19 cellular contexts compared by ENCODE assay signal in genomic region chr11:130638624-130639023, GRCh38.
DNase-seq lines count a peak whose midpoint lies in the region; ATAC-seq and TF ChIP-seq lines count a peak whose summit lies in the region.
"Had no signal": no experiment of that assay in that cellular context is flagged by ENCODE, and none has a peak within 500 bp of the region (broad histone marks: within the 10 kb centered on the region; RNA-seq: fewer than 3 reads in every experiment).

No MANE protein-coding gene starts in this region.

- H3K4me3 ChIP-seq in LNCaP clone FGC (ENCODE audit: low read depth, low read length) (no peak overlapping the region), Panc1 (ENCODE audit: low read depth in 2 of 2, low read length in 2 of 2) (no peak overlapping the region), breast epithelium (no peak overlapping the region)

- H3K36me3 ChIP-seq in Panc1 (ENCODE audit: control insufficient read depth, insufficient read depth, low read length) (no peaks in the 10 kb centered on the region), breast epithelium (no peaks in the 10 kb centered on the region)

- CTCF ChIA-PET in Panc1 (lab: Charles Lee): no interaction called here
- CTCF ChIA-PET in activated naive CD4-positive, alpha-beta T cell treated with anti-CD3 and anti-CD28 coated beads, Interleukin-2, amount 10 ng/mL, durations not matched to agents 7 days and 5 days (lab: Charles Lee): no interaction called here

- H3K9me3 ChIP-seq in Panc1 (ENCODE audit: control insufficient read depth, insufficient read depth, low read depth, low read length): no peaks in the 10 kb centered on the region
- H3K9me3 ChIP-seq in breast epithelium: no peaks in the 10 kb centered on the region

- in situ Hi-C loops in Panc1 (cut with HindIII; ENCODE audit: low pct_unique_long_range_greater_than_20kb, low sequenced_read_pairs): no loop called here

- H3K27me3 ChIP-seq in Panc1 (ENCODE audit: control insufficient read depth, insufficient read depth, low read length) (no peaks in the 10 kb centered on the region), breast epithelium (no peaks in the 10 kb centered on the region)

- no peak overlapping the region for H3K27ac Mint-ChIP-seq in activated naive CD4-positive, alpha-beta T cell treated with anti-CD3 and anti-CD28 coated beads, Interleukin-2, amount 10 ng/mL, durations not matched to agents 7 days and 5 days
- H3K27ac Mint-ChIP-seq: CD14-positive monocyte; CD4-positive, alpha-beta memory T cell had no signal

- no peak for TF ChIP-seq CTCF in LNCaP clone FGC (IDR thresholded peaks at IDR 0.05; ENCODE audit: control insufficient read depth, extremely low read depth, insufficient read depth)
- TF ChIP-seq CTCF in Panc1 (IDR thresholded peaks at IDR 0.05): no peak
- TF ChIP-seq CTCF in breast epithelium (IDR thresholded peaks at IDR 0.05): no peak

- no TSS peak for BruUV-seq in Panc1 (replicated peaks; lab: Mats Ljungman, UMichigan)

- intact Hi-C loops in Panc1 (cut with micrococcal nuclease; ENCODE audit: unreplicated experiment): loop anchor here (5.0 kb wide), 2 partner anchors 189 to 191 kb away; partner anchors contain the start of gene ADAMTS15
- intact Hi-C loops in sciatic nerve (cut with DNase I): no loop called here
- intact Hi-C loops in breast epithelium (cut with DNase I; ENCODE audit: low total_unique reads): no loop called here

- H3K4me1 ChIP-seq in Panc1 (ENCODE audit: control insufficient read depth, insufficient read depth, low read length): peaks cover 65% of the 10 kb centered on the region
- H3K4me1 ChIP-seq in breast epithelium: no peaks in the 10 kb centered on the region

- POLR2A ChIA-PET in Panc1 (lab: Charles Lee): interaction anchor here (0.6 kb wide), 1 partner anchor 207 kb away, joined by 3 read pairs; no protein-coding TSS in a partner anchor

- peaks cover 10% of the 10 kb centered on the region for H3K4me1 Mint-ChIP-seq in activated naive CD4-positive, alpha-beta T cell treated with anti-CD3 and anti-CD28 coated beads, Interleukin-2, amount 10 ng/mL, durations not matched to agents 7 days and 5 days
- H3K4me1 Mint-ChIP-seq: CD14-positive monocyte; CD4-positive, alpha-beta memory T cell had no signal

- peaks cover 5% of the 10 kb centered on the region for H3K27me3 Mint-ChIP-seq in activated naive CD4-positive, alpha-beta T cell treated with anti-CD3 and anti-CD28 coated beads, Interleukin-2, amount 10 ng/mL, durations not matched to agents 7 days and 5 days

- ATAC-seq in Panc1: no peak
- ATAC-seq in left lobe of liver: peak; percentile 44
- peak; percentile 40 for ATAC-seq in sciatic nerve
- ATAC-seq: HCT116 had no signal

- H3K27ac ChIP-seq in Panc1 (ENCODE audit: low read length) (peak overlapping the region; percentile 99), breast epithelium (peak overlapping the region in 1 of 2 donors; percentile 43)
- H3K27ac ChIP-seq: HL-60 had no signal

- no peak for TF ChIP-seq POLR2A in breast epithelium (IDR thresholded peaks at IDR 0.05)

- H3K9me3 Mint-ChIP-seq in activated naive CD4-positive, alpha-beta T cell treated with anti-CD3 and anti-CD28 coated beads, Interleukin-2, amount 10 ng/mL, durations not matched to agents 7 days and 5 days: no peaks in the 10 kb centered on the region
- H3K9me3 Mint-ChIP-seq: CD4-positive, alpha-beta memory T cell; HFFc6 had no signal

- H3K36me3 Mint-ChIP-seq in activated naive CD4-positive, alpha-beta T cell treated with anti-CD3 and anti-CD28 coated beads, Interleukin-2, amount 10 ng/mL, durations not matched to agents 7 days and 5 days: no peaks in the 10 kb centered on the region
- H3K36me3 Mint-ChIP-seq: CD14-positive monocyte; CD4-positive, alpha-beta memory T cell had no signal

- DNase-seq in LNCaP clone FGC (ENCODE audit: low read depth) (peak; percentile 70), Panc1 (ENCODE audit: low read depth, low spot score) (no peak), left lobe of liver (ENCODE audit: low spot score) (no peak), sciatic nerve (ENCODE audit: low spot score) (no peak), DMS53 (lab: John Stamatoyannopoulos, UW) (no peak), breast epithelium (ENCODE audit: low spot score in 2 of 2) (no peak)
- no peak for DNase-seq in activated naive CD4-positive, alpha-beta T cell treated with anti-CD3 and anti-CD28 coated beads, Interleukin-2, amount 10 ng/mL, durations not matched to agents 7 days and 5 days
- DNase-seq: AML-193; CD4-positive, alpha-beta memory T cell; DMS153; DMS79 treated with DMSO at 0.1 percent for 48 hours; GF-D8; GOT3; H7; HFFc6; IMR-90 had no signal

- no peak overlapping the region for H3K4me3 Mint-ChIP-seq in activated naive CD4-positive, alpha-beta T cell treated with anti-CD3 and anti-CD28 coated beads, Interleukin-2, amount 10 ng/mL, durations not matched to agents 7 days and 5 days
- H3K4me3 Mint-ChIP-seq: CD14-positive monocyte; CD4-positive, alpha-beta memory T cell; HFFc6 had no signal
